In genomic region chr10:107072028-107072427, GRCh38 we compare ENCODE assay signal across 1 cellular context.
TF ChIP-seq lines count a peak whose summit lies in the region.

No MANE protein-coding gene starts in this region.

TF ChIP-seq in GM23338, 12 proteins besides CTCF, POLR2A, EP300 and RAD21 (continued from another document):
- TF ChIP-seq, protein P1, sequence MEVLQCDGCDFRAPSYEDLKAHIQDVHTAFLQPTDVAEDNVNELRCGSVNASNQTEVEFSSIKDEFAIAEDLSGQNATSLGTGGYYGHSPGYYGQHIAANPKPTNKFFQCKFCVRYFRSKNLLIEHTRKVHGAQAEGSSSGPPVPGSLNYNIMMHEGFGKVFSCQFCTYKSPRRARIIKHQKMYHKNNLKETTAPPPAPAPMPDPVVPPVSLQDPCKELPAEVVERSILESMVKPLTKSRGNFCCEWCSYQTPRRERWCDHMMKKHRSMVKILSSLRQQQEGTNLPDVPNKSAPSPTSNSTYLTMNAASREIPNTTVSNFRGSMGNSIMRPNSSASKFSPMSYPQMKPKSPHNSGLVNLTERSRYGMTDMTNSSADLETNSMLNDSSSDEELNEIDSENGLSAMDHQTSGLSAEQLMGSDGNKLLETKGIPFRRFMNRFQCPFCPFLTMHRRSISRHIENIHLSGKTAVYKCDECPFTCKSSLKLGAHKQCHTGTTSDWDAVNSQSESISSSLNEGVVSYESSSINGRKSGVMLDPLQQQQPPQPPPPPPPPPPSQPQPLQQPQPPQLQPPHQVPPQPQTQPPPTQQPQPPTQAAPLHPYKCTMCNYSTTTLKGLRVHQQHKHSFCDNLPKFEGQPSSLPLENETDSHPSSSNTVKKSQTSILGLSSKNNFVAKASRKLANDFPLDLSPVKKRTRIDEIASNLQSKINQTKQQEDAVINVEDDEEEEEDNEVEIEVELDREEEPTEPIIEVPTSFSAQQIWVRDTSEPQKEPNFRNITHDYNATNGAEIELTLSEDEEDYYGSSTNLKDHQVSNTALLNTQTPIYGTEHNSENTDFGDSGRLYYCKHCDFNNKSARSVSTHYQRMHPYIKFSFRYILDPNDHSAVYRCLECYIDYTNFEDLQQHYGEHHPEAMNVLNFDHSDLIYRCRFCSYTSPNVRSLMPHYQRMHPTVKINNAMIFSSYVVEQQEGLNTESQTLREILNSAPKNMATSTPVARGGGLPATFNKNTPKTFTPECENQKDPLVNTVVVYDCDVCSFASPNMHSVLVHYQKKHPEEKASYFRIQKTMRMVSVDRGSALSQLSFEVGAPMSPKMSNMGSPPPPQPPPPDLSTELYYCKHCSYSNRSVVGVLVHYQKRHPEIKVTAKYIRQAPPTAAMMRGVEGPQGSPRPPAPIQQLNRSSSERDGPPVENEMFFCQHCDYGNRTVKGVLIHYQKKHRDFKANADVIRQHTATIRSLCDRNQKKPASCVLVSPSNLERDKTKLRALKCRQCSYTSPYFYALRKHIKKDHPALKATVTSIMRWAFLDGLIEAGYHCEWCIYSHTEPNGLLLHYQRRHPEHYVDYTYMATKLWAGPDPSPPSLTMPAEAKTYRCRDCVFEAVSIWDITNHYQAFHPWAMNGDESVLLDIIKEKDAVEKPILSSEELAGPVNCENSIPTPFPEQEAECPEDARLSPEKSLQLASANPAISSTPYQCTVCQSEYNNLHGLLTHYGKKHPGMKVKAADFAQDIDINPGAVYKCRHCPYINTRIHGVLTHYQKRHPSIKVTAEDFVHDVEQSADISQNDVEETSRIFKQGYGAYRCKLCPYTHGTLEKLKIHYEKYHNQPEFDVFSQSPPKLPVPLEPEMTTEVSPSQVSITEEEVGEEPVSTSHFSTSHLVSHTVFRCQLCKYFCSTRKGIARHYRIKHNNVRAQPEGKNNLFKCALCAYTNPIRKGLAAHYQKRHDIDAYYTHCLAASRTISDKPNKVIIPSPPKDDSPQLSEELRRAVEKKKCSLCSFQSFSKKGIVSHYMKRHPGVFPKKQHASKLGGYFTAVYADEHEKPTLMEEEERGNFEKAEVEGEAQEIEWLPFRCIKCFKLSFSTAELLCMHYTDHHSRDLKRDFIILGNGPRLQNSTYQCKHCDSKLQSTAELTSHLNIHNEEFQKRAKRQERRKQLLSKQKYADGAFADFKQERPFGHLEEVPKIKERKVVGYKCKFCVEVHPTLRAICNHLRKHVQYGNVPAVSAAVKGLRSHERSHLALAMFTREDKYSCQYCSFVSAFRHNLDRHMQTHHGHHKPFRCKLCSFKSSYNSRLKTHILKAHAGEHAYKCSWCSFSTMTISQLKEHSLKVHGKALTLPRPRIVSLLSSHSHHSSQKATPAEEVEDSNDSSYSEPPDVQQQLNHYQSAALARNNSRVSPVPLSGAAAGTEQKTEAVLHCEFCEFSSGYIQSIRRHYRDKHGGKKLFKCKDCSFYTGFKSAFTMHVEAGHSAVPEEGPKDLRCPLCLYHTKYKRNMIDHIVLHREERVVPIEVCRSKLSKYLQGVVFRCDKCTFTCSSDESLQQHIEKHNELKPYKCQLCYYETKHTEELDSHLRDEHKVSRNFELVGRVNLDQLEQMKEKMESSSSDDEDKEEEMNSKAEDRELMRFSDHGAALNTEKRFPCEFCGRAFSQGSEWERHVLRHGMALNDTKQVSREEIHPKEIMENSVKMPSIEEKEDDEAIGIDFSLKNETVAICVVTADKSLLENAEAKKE (CRISPR knock-in tag; IDR thresholded peaks at IDR 0.05): no peak
- TF ChIP-seq JUNB (IDR thresholded peaks at IDR 0.05; ENCODE audit: unreplicated experiment) (no peak), ZNF114 (CRISPR knock-in tag; IDR thresholded peaks at IDR 0.05) (no peak), EZH2 (IDR thresholded peaks at IDR 0.05; ENCODE audit: low read depth, unreplicated experiment) (no peak), ZNF331 (CRISPR knock-in tag; IDR thresholded peaks at IDR 0.05; ENCODE audit: low read depth) (no peak), STAT1 (IDR thresholded peaks at IDR 0.05; ENCODE audit: unreplicated experiment) (no peak), CREB1 (CRISPR knock-in tag; IDR thresholded peaks at IDR 0.05; ENCODE audit: low read depth) (no peak), NANOG (IDR thresholded peaks at IDR 0.05; ENCODE audit: borderline replicate concordance) (no peak)
- TF ChIP-seq, protein P2, sequence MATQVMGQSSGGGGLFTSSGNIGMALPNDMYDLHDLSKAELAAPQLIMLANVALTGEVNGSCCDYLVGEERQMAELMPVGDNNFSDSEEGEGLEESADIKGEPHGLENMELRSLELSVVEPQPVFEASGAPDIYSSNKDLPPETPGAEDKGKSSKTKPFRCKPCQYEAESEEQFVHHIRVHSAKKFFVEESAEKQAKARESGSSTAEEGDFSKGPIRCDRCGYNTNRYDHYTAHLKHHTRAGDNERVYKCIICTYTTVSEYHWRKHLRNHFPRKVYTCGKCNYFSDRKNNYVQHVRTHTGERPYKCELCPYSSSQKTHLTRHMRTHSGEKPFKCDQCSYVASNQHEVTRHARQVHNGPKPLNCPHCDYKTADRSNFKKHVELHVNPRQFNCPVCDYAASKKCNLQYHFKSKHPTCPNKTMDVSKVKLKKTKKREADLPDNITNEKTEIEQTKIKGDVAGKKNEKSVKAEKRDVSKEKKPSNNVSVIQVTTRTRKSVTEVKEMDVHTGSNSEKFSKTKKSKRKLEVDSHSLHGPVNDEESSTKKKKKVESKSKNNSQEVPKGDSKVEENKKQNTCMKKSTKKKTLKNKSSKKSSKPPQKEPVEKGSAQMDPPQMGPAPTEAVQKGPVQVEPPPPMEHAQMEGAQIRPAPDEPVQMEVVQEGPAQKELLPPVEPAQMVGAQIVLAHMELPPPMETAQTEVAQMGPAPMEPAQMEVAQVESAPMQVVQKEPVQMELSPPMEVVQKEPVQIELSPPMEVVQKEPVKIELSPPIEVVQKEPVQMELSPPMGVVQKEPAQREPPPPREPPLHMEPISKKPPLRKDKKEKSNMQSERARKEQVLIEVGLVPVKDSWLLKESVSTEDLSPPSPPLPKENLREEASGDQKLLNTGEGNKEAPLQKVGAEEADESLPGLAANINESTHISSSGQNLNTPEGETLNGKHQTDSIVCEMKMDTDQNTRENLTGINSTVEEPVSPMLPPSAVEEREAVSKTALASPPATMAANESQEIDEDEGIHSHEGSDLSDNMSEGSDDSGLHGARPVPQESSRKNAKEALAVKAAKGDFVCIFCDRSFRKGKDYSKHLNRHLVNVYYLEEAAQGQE (IDR thresholded peaks at IDR 0.05; ENCODE audit: unreplicated experiment): no peak
- TF ChIP-seq, protein P3, sequence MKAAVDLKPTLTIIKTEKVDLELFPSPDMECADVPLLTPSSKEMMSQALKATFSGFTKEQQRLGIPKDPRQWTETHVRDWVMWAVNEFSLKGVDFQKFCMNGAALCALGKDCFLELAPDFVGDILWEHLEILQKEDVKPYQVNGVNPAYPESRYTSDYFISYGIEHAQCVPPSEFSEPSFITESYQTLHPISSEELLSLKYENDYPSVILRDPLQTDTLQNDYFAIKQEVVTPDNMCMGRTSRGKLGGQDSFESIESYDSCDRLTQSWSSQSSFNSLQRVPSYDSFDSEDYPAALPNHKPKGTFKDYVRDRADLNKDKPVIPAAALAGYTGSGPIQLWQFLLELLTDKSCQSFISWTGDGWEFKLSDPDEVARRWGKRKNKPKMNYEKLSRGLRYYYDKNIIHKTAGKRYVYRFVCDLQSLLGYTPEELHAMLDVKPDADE (IDR thresholded peaks at IDR 0.05): no peak
TF ChIP-seq in GM23338: peak in this region for 0.
